Comparison of ENCODE assay signal across 30 cellular contexts in the genomic region with DNA sequence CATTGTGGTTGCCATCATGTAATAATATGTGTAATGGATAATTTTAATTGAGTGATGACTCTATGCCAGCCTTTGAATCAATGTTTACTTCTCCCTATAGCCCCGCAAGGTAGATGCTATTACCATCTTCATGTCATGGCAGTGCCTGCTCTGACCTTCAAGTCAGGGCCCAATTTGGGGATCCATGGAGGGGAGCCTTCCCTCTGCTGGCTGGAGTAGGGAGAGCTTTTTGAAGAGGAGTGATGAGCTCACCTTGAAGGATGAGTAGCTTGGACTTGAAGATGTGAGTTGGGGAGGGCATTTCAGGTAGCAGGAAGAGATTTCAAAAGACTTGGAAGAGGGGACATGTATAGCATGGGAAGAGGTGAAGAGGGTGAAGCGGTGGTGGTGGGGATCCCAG.
DNase-seq lines count a peak whose midpoint lies in the region; TF ChIP-seq lines count a peak whose summit lies in the region.
"Had no signal": no experiment of that assay in that cellular context is flagged by ENCODE, and none has a peak within 500 bp of the region (broad histone marks: within the 10 kb centered on the region; RNA-seq: fewer than 3 reads in every experiment).

No MANE protein-coding gene starts in this region.

- POLR2A ChIA-PET in A673 (lab: Charles Lee; ENCODE audit: low non-redundant PET), result no interaction called here

- H3K27me3 ChIP-seq in mammary epithelial cell (ENCODE audit: insufficient read depth, low read length), result no peaks in the 10 kb centered on the region
- H3K27me3 ChIP-seq in A673 (replicated peaks; ENCODE audit: insufficient read depth, low read depth, low read length, poor library complexity), result peaks cover 10% of the 10 kb centered on the region
- H3K27me3 ChIP-seq in effector memory CD4-positive, alpha-beta T cell (replicated peaks; ENCODE audit: control insufficient read depth, insufficient read depth, low read length, poor library complexity, severe bottlenecking), result no peaks in the 10 kb centered on the region

- dilution Hi-C loops in mammary epithelial cell (cut with HindIII; ENCODE audit: low sequenced_read_pairs), result loop anchor here (5.0 kb wide), 1 partner anchor 70 kb away; no protein-coding TSS in a partner anchor

- H3K4me2 ChIP-seq in mammary epithelial cell (ENCODE audit: insufficient read depth, low read depth, low read length), result no peak overlapping the region

- H3K4me1 ChIP-seq in mammary epithelial cell (ENCODE audit: insufficient read depth, low read length) (no peaks in the 10 kb centered on the region), A673 (ENCODE audit: insufficient read depth, low read length, poor library complexity, severe bottlenecking) (no peaks in the 10 kb centered on the region)
- no peaks in the 10 kb centered on the region for H3K4me1 ChIP-seq in effector memory CD4-positive, alpha-beta T cell (ENCODE audit: control insufficient read depth, insufficient read depth, low read length, poor library complexity, severe bottlenecking)

- DNase-seq in activated CD8-positive, alpha-beta memory T cell treated with anti-CD3 and anti-CD28 coated beads, Interleukin-2, amount 50 U/mL, for 48 hours, result peak; percentile 28
- no peak for DNase-seq in activated CD8-positive, alpha-beta memory T cell treated with anti-CD3 and anti-CD28 coated beads, Interleukin-2, amount 50 U/mL, for 4 hours
- DNase-seq in mammary epithelial cell, result no peak
- peak; percentile 53 for DNase-seq in iPS-NIHi7 (ENCODE audit: extremely low spot score)
- DNase-seq in NCI-H526 (lab: John Stamatoyannopoulos, UW), result no peak
- no peak for DNase-seq in A673 (ENCODE audit: low spot score)
- DNase-seq in effector memory CD4-positive, alpha-beta T cell, result no peak
- no peak for DNase-seq in HuH-7 (ENCODE audit: low spot score)
- DNase-seq: activated CD4-positive, alpha-beta T cell treated with anti-CD3 and anti-CD28 coated beads, Interleukin-2, amount 50 U/mL, for 48 hours; activated effector memory CD4-positive, alpha-beta T cell treated with anti-CD3 and anti-CD28 coated beads, Interleukin-2, amount 50 U/mL, for 16 hours; activated naive CD8-positive, alpha-beta T cell treated with anti-CD3 and anti-CD28 coated beads, Interleukin-2, amount 50 U/mL, for 24 hours; activated T-cell treated with anti-CD3 and anti-CD28 coated beads for 4 hours; AML-193; CD4-positive, alpha-beta T cell; DMS 273 treated with DMSO at 0.1 percent for 48 hours; dorsolateral prefrontal cortex; EL; glutamatergic neuron; kidney glomerular epithelial cell; NCI-H2171; NCI-H524 treated with DMSO at 0.1 percent for 48 hours; RPMI8226; stimulated activated CD4-positive, alpha-beta T cell treated with anti-CD3 and anti-CD28 coated beads, Interleukin-15, amount 100 ng/mL, for 24 hours; stimulated activated naive CD4-positive, alpha-beta T cell treated with Interleukin-2 at 50 U/mL for 16 hours; T-helper 1 cell had no signal

- TF ChIP-seq CTCF in mammary epithelial cell (conservative IDR thresholded peaks at IDR 0.05 in 1 of 2, IDR thresholded peaks at IDR 0.05 in 1 of 2; ENCODE audit: extremely low read depth in 1 of 2, insufficient read depth in 1 of 2, low read depth in 1 of 2, low read length in 2 of 2), result peak; percentile 8 to 32
- no peak for TF ChIP-seq CTCF in A673 (conservative IDR thresholded peaks at IDR 0.05; ENCODE audit: low read depth, low read length)

- 83% methylated on average over 2 of the region's 2 CpGs for WGBS in mammary epithelial cell (ENCODE audit: low coverage, missing lambda C conversion rate)

- no peaks in the 10 kb centered on the region for H3K79me2 ChIP-seq in mammary epithelial cell (ENCODE audit: insufficient read depth, low read length)

- CTCF ChIA-PET in mammary epithelial cell (lab: Charles Lee; ENCODE audit: low non-redundant PET) (interaction anchor here (0.6 kb wide), 1 partner anchor 237 kb away, joined by 4 read pairs; no protein-coding TSS in a partner anchor), A673 (lab: Charles Lee) (no interaction called here)

- H4K20me1 ChIP-seq in mammary epithelial cell (ENCODE audit: insufficient read depth, low read length), result no peaks in the 10 kb centered on the region

- no TSS peak for BruUV-seq in mammary epithelial cell (replicated peaks; lab: Mats Ljungman, UMichigan)
- no TSS peak for BruUV-seq in A673 (replicated peaks; lab: Mats Ljungman, UMichigan)

- in situ Hi-C loops in mammary epithelial cell (cut with MboI; ENCODE audit: low sequenced_read_pairs in 2 of 2), result loop anchor here (10.0 kb wide), 2 partner anchors 92 to 102 kb away; no protein-coding TSS in a partner anchor

- no peak overlapping the region for H3K9ac ChIP-seq in mammary epithelial cell (ENCODE audit: insufficient read depth, low read length)

- H3K27ac ChIP-seq in mammary epithelial cell (ENCODE audit: insufficient read depth, low read depth, low read length), result no peak overlapping the region
- H3K27ac ChIP-seq in A673 (ENCODE audit: low read depth, low read length, poor library complexity, severe bottlenecking), result no peak overlapping the region
- no peak overlapping the region for H3K27ac ChIP-seq in effector memory CD4-positive, alpha-beta T cell (ENCODE audit: insufficient read depth, low read length, poor library complexity, severe bottlenecking)
- H3K27ac ChIP-seq: dorsolateral prefrontal cortex, epithelial cell of prostate, neutrophil, thoracic aorta had no signal

- H2AFZ ChIP-seq in mammary epithelial cell (ENCODE audit: low read depth, low read length), result no peak overlapping the region

- intact Hi-C loops in mammary epithelial cell (cut with micrococcal nuclease), result no loop called here
- intact Hi-C loops in A673 (cut with micrococcal nuclease; ENCODE audit: unreplicated experiment), result no loop called here

- H3K9me3 ChIP-seq in mammary epithelial cell (replicated peaks; ENCODE audit: insufficient read depth, low read length) (no peaks in the 10 kb centered on the region), A673 (ENCODE audit: low read depth, low read length, poor library complexity, severe bottlenecking) (no peaks in the 10 kb centered on the region)
- H3K9me3 ChIP-seq in effector memory CD4-positive, alpha-beta T cell (ENCODE audit: control insufficient read depth, low read length), result no peaks in the 10 kb centered on the region
- H3K9me3 ChIP-seq: neutrophil, thoracic aorta had no signal

- H3K36me3 ChIP-seq in mammary epithelial cell (ENCODE audit: insufficient read depth, low read length) (no peaks in the 10 kb centered on the region), A673 (ENCODE audit: insufficient read depth, low read length, poor library complexity, severe bottlenecking) (no peaks in the 10 kb centered on the region)
- H3K36me3 ChIP-seq in effector memory CD4-positive, alpha-beta T cell (ENCODE audit: control insufficient read depth, insufficient read depth, low read length), result no peaks in the 10 kb centered on the region
- H3K36me3 ChIP-seq: neutrophil, thoracic aorta had no signal

- no peak overlapping the region for H3K4me3 ChIP-seq in mammary epithelial cell (replicated peaks in 1 of 3; ENCODE audit: insufficient read depth in 1 of 3, low read depth in 2 of 3, low read length in 3 of 3)
- no peak overlapping the region for H3K4me3 ChIP-seq in A673 (ENCODE audit: low read depth, low read length, poor library complexity, severe bottlenecking)
- H3K4me3 ChIP-seq in effector memory CD4-positive, alpha-beta T cell (ENCODE audit: insufficient read depth, low read depth, low read length, poor library complexity, severe bottlenecking), result no peak overlapping the region
- H3K4me3 ChIP-seq: dorsolateral prefrontal cortex, GM12878, lung, thoracic aorta had no signal

Comparison
In these comparisons a context has a peak if more than half of its experiments do, and no peak if none do; other contexts are left out.
1. DNase-seq: peak in activated CD8-positive, alpha-beta memory T cell treated with anti-CD3 and anti-CD28 coated beads, Interleukin-2, amount 50 U/mL, for 48 hours (single experiment) and iPS-NIHi7 (single experiment); none in activated CD8-positive, alpha-beta memory T cell treated with anti-CD3 and anti-CD28 coated beads, Interleukin-2, amount 50 U/mL, for 4 hours (single experiment), mammary epithelial cell (single experiment), NCI-H526 (0 of 2), A673 (single experiment), effector memory CD4-positive, alpha-beta T cell (0 of 3) and HuH-7 (single experiment).